Comparison of ENCODE assay signal across 9 cellular contexts in the genomic region with DNA sequence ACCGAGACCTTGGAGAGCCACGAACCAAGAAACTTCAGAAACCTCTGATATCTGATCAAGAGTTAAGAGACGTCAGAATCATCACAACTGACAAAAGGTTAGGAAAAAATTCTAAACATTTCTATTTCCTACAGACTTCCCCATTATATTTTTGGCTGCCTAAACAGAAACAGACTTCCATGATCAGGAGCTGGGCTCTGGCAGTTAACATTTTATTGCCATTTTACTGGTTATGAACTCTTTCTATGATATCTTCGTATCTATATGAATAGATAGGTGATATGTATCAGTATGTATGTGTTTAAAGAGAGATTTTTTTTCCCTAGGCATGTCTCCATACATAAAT. TPM values are rescaled to one million over a fixed set of nuclear protein-coding genes. Genes with fewer than 3 reads are reported as not detected.
A peak's percentile ranks its signal among the peaks of the same experiment; 100 is the strongest.
DNase-seq lines count a peak whose midpoint lies in the region; ATAC-seq, FAIRE-seq and TF ChIP-seq lines count a peak whose summit lies in the region.
"Had no signal": no experiment of that assay in that cellular context is flagged by ENCODE, and none has a peak within 500 bp of the region (broad histone marks: within the 10 kb centered on the region; RNA-seq: fewer than 3 reads in every experiment).

No MANE protein-coding gene starts in this region.

- TF ChIP-seq EP300 in GM12878 (IDR thresholded peaks at IDR 0.05; ENCODE audit: borderline replicate concordance in 1 of 2, control insufficient read depth in 1 of 2, low read depth in 2 of 2, low read length in 2 of 2), result no peak

- H3K9ac ChIP-seq in GM12878 (ENCODE audit: control insufficient read depth, insufficient read depth, low read length), result no peak overlapping the region

- H3K27me3 ChIP-seq in GM12878 (replicated peaks in 1 of 2; ENCODE audit: control insufficient read depth in 2 of 2, insufficient read depth in 2 of 2, low read length in 1 of 2), result no peaks in the 10 kb centered on the region
- no peaks in the 10 kb centered on the region for H3K27me3 ChIP-seq in naive thymus-derived CD4-positive, alpha-beta T cell (ENCODE audit: control insufficient read depth in 2 of 2, insufficient read depth in 2 of 2, low read length in 2 of 2)

- H3K9me3 ChIP-seq in GM12878 (replicated peaks; ENCODE audit: control insufficient read depth, insufficient read depth, low read length), result no peaks in the 10 kb centered on the region
- H3K9me3 ChIP-seq in naive thymus-derived CD4-positive, alpha-beta T cell (ENCODE audit: control insufficient read depth in 2 of 3, low read length in 3 of 3), result no peaks in the 10 kb centered on the region

- TF ChIP-seq POLR2A in GM12878 (IDR thresholded peaks at IDR 0.05; ENCODE audit: low read depth, low read length), result no peak

- peak overlapping the region in 9 of 10 donors; percentile 12 to 83 (median 66) for H3K4me3 Mint-ChIP-seq in naive thymus-derived CD4-positive, alpha-beta T cell

- DNase-seq in GM03348 (ENCODE audit: low spot score) (peak; percentile 11), GM12878 (ENCODE audit: low read depth, low spot score) (no peak), RCC 7860 (ENCODE audit: low spot score) (no peak)
- no peak for DNase-seq in naive thymus-derived CD4-positive, alpha-beta T cell
- DNase-seq in stimulated activated naive CD4-positive, alpha-beta T cell treated with Interleukin-2 at 50 U/mL for 16 hours (lab: John Stamatoyannopoulos, UW), result no peak
- DNase-seq: activated B cell treated with CpG ODN at 0.5 μM for 24 hours had no signal

- no peaks in the 10 kb centered on the region for H4K20me1 ChIP-seq in GM12878 (ENCODE audit: control insufficient read depth, insufficient read depth)

- intact Hi-C loops in GM12878 (cut with micrococcal nuclease; ENCODE audit: unreplicated experiment), result loop anchor here (1.0 kb wide), 1 partner anchor 211 kb away; no protein-coding TSS in a partner anchor
- intact Hi-C loops in naive thymus-derived CD4-positive, alpha-beta T cell (cut with micrococcal nuclease), result loop anchor here (1.0 to 10.0 kb wide), 5 partner anchors 62 to 1830 kb away; no protein-coding TSS in a partner anchor

- H3K79me2 ChIP-seq in GM12878 (ENCODE audit: control insufficient read depth, insufficient read depth, low read length), result no peaks in the 10 kb centered on the region

- no peak for TF ChIP-seq RAD21 in GM12878 (IDR thresholded peaks at IDR 0.05; ENCODE audit: insufficient read depth, low read depth, low read length)

- BruUV-seq in GM12878 (replicated peaks; lab: Mats Ljungman, UMichigan), result no TSS peak

- no peak overlapping the region for H3K27ac Mint-ChIP-seq in naive thymus-derived CD4-positive, alpha-beta T cell
- H3K27ac Mint-ChIP-seq: activated B cell treated with CpG ODN at 0.5 μM for 24 hours had no signal

- H3K4me2 ChIP-seq in GM12878 (ENCODE audit: control insufficient read depth, insufficient read depth), result peak overlapping the region; percentile 42; the same call in 1 of the 2 replicates

- WGBS in GM12878 (ENCODE audit: insufficient coverage, insufficient replicate concordance, low lambda C conversion rate, missing lambda C conversion rate), result 5% methylated on average over 4 of the region's 4 CpGs

- RAD21 ChIA-PET in GM12878 (lab: Charles Lee; ENCODE audit: unreplicated experiment), result interaction anchor here (0.8 to 1.8 kb wide), 4 partner anchors 212 to 381 kb away, joined by 3 to 9 read pairs (median 3); no protein-coding TSS in a partner anchor

- no peak overlapping the region for H3K27ac ChIP-seq in GM12878 (ENCODE audit: control insufficient read depth, insufficient read depth)
- H3K27ac ChIP-seq in naive thymus-derived CD4-positive, alpha-beta T cell (ENCODE audit: low read depth, low read length), result no peak overlapping the region

- H3K4me3 ChIP-seq in GM12878, result no peak overlapping the region
- H3K4me3 ChIP-seq in naive thymus-derived CD4-positive, alpha-beta T cell (ENCODE audit: low read length), result no peak overlapping the region

- ATAC-seq in HG03064 (IDR thresholded peaks at IDR 0.05; ENCODE audit: low read depth, unreplicated experiment), result peak; percentile 28
- ATAC-seq in GM12878, result no peak; the same call in 2 of the 3 replicates
- ATAC-seq in naive thymus-derived CD4-positive, alpha-beta T cell, result no peak
- no peak for ATAC-seq in HG02981 (IDR thresholded peaks at IDR 0.05; ENCODE audit: unreplicated experiment)
- ATAC-seq in GM21447 (IDR thresholded peaks at IDR 0.05; ENCODE audit: unreplicated experiment), result no peak

- no peaks in the 10 kb centered on the region for H3K36me3 Mint-ChIP-seq in naive thymus-derived CD4-positive, alpha-beta T cell

- no peak for FAIRE-seq in GM12878 (lab: Jason Lieb, UNC)
- FAIRE-seq in RCC 7860 (lab: Jason Lieb, UNC), result no peak

- CTCF ChIA-PET in GM12878 (lab: Yijun Ruan, JAX), result interaction anchor here (0.7 to 3.0 kb wide), 24 partner anchors 14 to 1831 kb away, joined by 3 to 24 read pairs (median 4); no protein-coding TSS in a partner anchor
- CTCF ChIA-PET in naive thymus-derived CD4-positive, alpha-beta T cell (lab: Charles Lee), result interaction anchor here (1.2 to 1.3 kb wide), 2 partner anchors 35 to 212 kb away, joined by 3 to 6 read pairs; no protein-coding TSS in a partner anchor

- peak overlapping the region; percentile 39; the same call in 1 of the 2 replicates for H2AFZ ChIP-seq in GM12878 (ENCODE audit: control insufficient read depth, low read depth, low read length)

- no peaks in the 10 kb centered on the region for H3K9me3 Mint-ChIP-seq in naive thymus-derived CD4-positive, alpha-beta T cell
- H3K9me3 Mint-ChIP-seq: activated B cell treated with CpG ODN at 0.5 μM for 24 hours had no signal

- no peak for TF ChIP-seq CTCF in GM12878 (IDR thresholded peaks at IDR 0.05 in 2 of 3, conservative IDR thresholded peaks at IDR 0.05 in 1 of 3; ENCODE audit: control insufficient read depth in 2 of 3, extremely low read depth in 1 of 3, insufficient read depth in 1 of 3, low read depth in 3 of 3, low read length in 3 of 3)

- in situ Hi-C loops in GM12878 (cut with MboI), result no loop called here

- H3K27me3 Mint-ChIP-seq in naive thymus-derived CD4-positive, alpha-beta T cell, result peaks cover 5 to 22% (median 11%) of the 10 kb centered on the region in 5 donors

- no peaks in the 10 kb centered on the region for H3K4me1 ChIP-seq in GM12878 (ENCODE audit: control insufficient read depth, insufficient read depth, low read length)
- H3K4me1 ChIP-seq in naive thymus-derived CD4-positive, alpha-beta T cell (ENCODE audit: control insufficient read depth in 2 of 2, insufficient read depth in 2 of 2, low read length in 2 of 2), result no peaks in the 10 kb centered on the region

- peaks cover 4 to 14% (median 13%) of the 10 kb centered on the region in 7 donors for H3K4me1 Mint-ChIP-seq in naive thymus-derived CD4-positive, alpha-beta T cell

- H3K36me3 ChIP-seq in GM12878 (ENCODE audit: control insufficient read depth in 2 of 2, insufficient read depth in 2 of 2, low read length in 1 of 2), result no peaks in the 10 kb centered on the region
- no peaks in the 10 kb centered on the region for H3K36me3 ChIP-seq in naive thymus-derived CD4-positive, alpha-beta T cell (ENCODE audit: control insufficient read depth in 2 of 3, insufficient read depth in 3 of 3, low read length in 3 of 3)

- POLR2A ChIA-PET in GM12878 (lab: Charles Lee), result no interaction called here
- POLR2A ChIA-PET in naive thymus-derived CD4-positive, alpha-beta T cell (lab: Charles Lee), result no interaction called here

- SMC1A ChIA-PET in GM12878 (lab: Charles Lee; ENCODE audit: uncharacterized antibody, unreplicated experiment), result interaction anchor here (2.0 kb wide), 1 partner anchor 213 kb away, joined by 16 read pairs; no protein-coding TSS in a partner anchor

TF ChIP-seq in GM12878, 131 proteins besides CTCF, POLR2A, EP300 and RAD21 (continues in another document):
- TF ChIP-seq, protein P1, sequence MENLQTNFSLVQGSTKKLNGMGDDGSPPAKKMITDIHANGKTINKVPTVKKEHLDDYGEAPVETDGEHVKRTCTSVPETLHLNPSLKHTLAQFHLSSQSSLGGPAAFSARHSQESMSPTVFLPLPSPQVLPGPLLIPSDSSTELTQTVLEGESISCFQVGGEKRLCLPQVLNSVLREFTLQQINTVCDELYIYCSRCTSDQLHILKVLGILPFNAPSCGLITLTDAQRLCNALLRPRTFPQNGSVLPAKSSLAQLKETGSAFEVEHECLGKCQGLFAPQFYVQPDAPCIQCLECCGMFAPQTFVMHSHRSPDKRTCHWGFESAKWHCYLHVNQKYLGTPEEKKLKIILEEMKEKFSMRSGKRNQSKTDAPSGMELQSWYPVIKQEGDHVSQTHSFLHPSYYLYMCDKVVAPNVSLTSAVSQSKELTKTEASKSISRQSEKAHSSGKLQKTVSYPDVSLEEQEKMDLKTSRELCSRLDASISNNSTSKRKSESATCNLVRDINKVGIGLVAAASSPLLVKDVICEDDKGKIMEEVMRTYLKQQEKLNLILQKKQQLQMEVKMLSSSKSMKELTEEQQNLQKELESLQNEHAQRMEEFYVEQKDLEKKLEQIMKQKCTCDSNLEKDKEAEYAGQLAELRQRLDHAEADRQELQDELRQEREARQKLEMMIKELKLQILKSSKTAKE (IDR thresholded peaks at IDR 0.05; ENCODE audit: low read depth, poor library complexity, severe bottlenecking), result no peak

RNA-seq across cellular contexts. Expression of gene PPP1R1C, which starts 31.1 kb away (rescaled TPM):
- not detected in 2 replicates for total RNA-seq in GM12878 (2013; cell fraction: nucleolus; rRNA removed)
- 0.11 TPM in 1 of 2 replicates, not detected in the other for total RNA-seq in GM12878 (2014; rRNA removed)
- not detected in 2 replicates for total RNA-seq in GM12878 (2014; rRNA removed; fragmentation: Illumina TruSeq; extraction: Trizol)
- total RNA-seq in GM12878 (2021), result not detected in 2 replicates
- polyA plus RNA-seq in GM12878 (2011; ENCODE audit: low read depth), result not detected
- polyA plus RNA-seq in GM12878 (2011; rRNA removed), result not detected in 2 replicates
- polyA plus RNA-seq in GM12878 (2011; cell fraction: cytosol; rRNA removed), result not detected in 2 replicates
- not detected in 2 replicates for polyA plus RNA-seq in GM12878 (2011; cell fraction: nucleus; rRNA removed)
- polyA plus RNA-seq in GM12878 (2012), result not detected in 2 replicates
- polyA plus RNA-seq in GM12878 (2014; fragmentation: Illumina TruSeq; extraction: Trizol), result not detected in 2 replicates
- not detected for polyA plus RNA-seq in GM12878 (2014; fragmentation: Nextera tagmentation; extraction: Ambion mirVana)
- not detected in 2 replicates for polyA plus RNA-seq in GM12878 (2014; rRNA removed)
- polyA plus RNA-seq in GM12878 (2016; fragmentation: Nextera tagmentation; extraction: Ambion mirVana), result not detected
- not detected in 2 replicates for polyA minus RNA-seq in GM12878 (2011; rRNA and poly(A)+ RNA removed)
- not detected in 2 replicates for polyA minus RNA-seq in GM12878 (2011; cell fraction: cytosol; rRNA and poly(A)+ RNA removed)
- not detected in 2 replicates for polyA minus RNA-seq in GM12878 (2011; cell fraction: nucleus; rRNA and poly(A)+ RNA removed)
- not detected for total RNA-seq in naive thymus-derived CD4-positive, alpha-beta T cell
- not detected for polyA plus RNA-seq in naive thymus-derived CD4-positive, alpha-beta T cell
- total RNA-seq: activated B cell treated with CpG ODN at 0.5 μM for 24 hours had no signal
